Comparison of ENCODE assay signal across 20 cellular contexts in genomic region chr22:30097861-30098260, GRCh38. TPM values are rescaled to one million over a fixed set of nuclear protein-coding genes. Genes with fewer than 3 reads are reported as not detected.
A peak's percentile ranks its signal among the peaks of the same experiment; 100 is the strongest.
DNase-seq lines count a peak whose midpoint lies in the region; ATAC-seq, FAIRE-seq and TF ChIP-seq lines count a peak whose summit lies in the region.
"Had no signal": no experiment of that assay in that cellular context is flagged by ENCODE, and none has a peak within 500 bp of the region (broad histone marks: within the 10 kb centered on the region; RNA-seq: fewer than 3 reads in every experiment).

No MANE protein-coding gene starts in this region.

- no peak for TF ChIP-seq EP300 in H1 (IDR thresholded peaks at IDR 0.05; ENCODE audit: borderline replicate concordance in 1 of 2, low read depth in 2 of 2, low read length in 2 of 2)

- H3K27me3 ChIP-seq in BLaER1, result no peaks in the 10 kb centered on the region
- H3K27me3 ChIP-seq in H1 (replicated peaks in 1 of 4; ENCODE audit: control insufficient read depth in 3 of 4, extremely low read depth in 1 of 4, insufficient read depth in 3 of 4, low read length in 3 of 4), result no peaks in the 10 kb centered on the region
- H3K27me3 ChIP-seq in smooth muscle cell (ENCODE audit: low read depth), result no peaks in the 10 kb centered on the region

- no peaks in the 10 kb centered on the region for H3F3A ChIP-seq in smooth muscle cell (ENCODE audit: low read depth)

- H3K4me3 ChIP-seq in BLaER1 (no peak overlapping the region), H1 (ENCODE audit: extremely low read depth in 1 of 4, insufficient read depth in 2 of 4, low read depth in 3 of 4, low read length in 4 of 4) (no peak overlapping the region), smooth muscle cell (no peak overlapping the region)
- H3K4me3 ChIP-seq: A549, GM23338 had no signal

- H2BK20ac ChIP-seq in H1 (ENCODE audit: low read length), result no peak overlapping the region

- H2BK12ac ChIP-seq in H1 (ENCODE audit: low read depth, low read length), result no peak overlapping the region

- WGBS in H1 (ENCODE audit: extremely low coverage in 1 of 2, insufficient coverage in 1 of 2, insufficient read length in 1 of 2, insufficient replicate concordance in 2 of 2, low coverage in 1 of 2, low lambda C conversion rate in 2 of 2, missing lambda C conversion rate in 1 of 2), 2 experiments, result 41% methylated on average over 1 of the region's 1 CpG; no CpG with 5 or more reads in 1 of the 2 experiments
- 6% methylated on average over 1 of the region's 1 CpG for WGBS in smooth muscle cell (ENCODE audit: low lambda C conversion rate)

- TF ChIP-seq POLR2A in H1 (IDR thresholded peaks at IDR 0.05; ENCODE audit: control extremely low read depth in 1 of 2, low read depth in 2 of 2, low read length in 2 of 2), result no peak

- DNase-seq in H1 (ENCODE audit: low read depth in 1 of 2, low spot score in 2 of 2) (no peak), smooth muscle cell (lab: John Stamatoyannopoulos, UW; ENCODE audit: unreplicated experiment) (no peak), DMS53 (lab: John Stamatoyannopoulos, UW) (no peak)
- DNase-seq in effector CD8-positive, alpha-beta T cell (lab: John Stamatoyannopoulos, UW), result no peak
- DNase-seq: AML-193; Calu3; CD8-positive, alpha-beta T cell; H7; KBM-7 had no signal

- FAIRE-seq in H1 (lab: Jason Lieb, UNC), result no peak
- FAIRE-seq: A549, G401.6, GM12891, HepG2 had no signal

- H2BK15ac ChIP-seq in H1 (ENCODE audit: low read length), result no peak overlapping the region

- peak overlapping the region; percentile 55 for H3K4me2 ChIP-seq in BLaER1
- no peak overlapping the region for H3K4me2 ChIP-seq in H1 (ENCODE audit: insufficient read depth in 1 of 2, low read depth in 2 of 2, low read length in 2 of 2)
- no peak overlapping the region for H3K4me2 ChIP-seq in smooth muscle cell
- H3K4me2 ChIP-seq: A549, GM23338 had no signal

- H2BK5ac ChIP-seq in H1 (ENCODE audit: low read depth, low read length), result no peak overlapping the region

- no peak overlapping the region for H3K4me3 Mint-ChIP-seq in stimulated activated memory B cell treated with anti-CD40 and anti-IgM and Interleukin-4, amounts not matched to agents 10 μg/mL and 1 μg/mL and 100 μg/mL, for 72 hours
- H3K4me3 Mint-ChIP-seq: CD8-positive, alpha-beta T cell; GM23338; IgD-negative memory B cell had no signal

- H3K4me1 Mint-ChIP-seq in stimulated activated memory B cell treated with anti-CD40 and anti-IgM and Interleukin-4, amounts not matched to agents 10 μg/mL and 1 μg/mL and 100 μg/mL, for 72 hours, result peaks cover 9% of the 10 kb centered on the region
- H3K4me1 Mint-ChIP-seq: GM23338 had no signal

- peaks cover 52% of the 10 kb centered on the region for H3K9me3 ChIP-seq in BLaER1
- H3K9me3 ChIP-seq in KOPT-K1 (ENCODE audit: insufficient read depth, low read length, poor library complexity, severe bottlenecking), result peaks cover 49% of the 10 kb centered on the region
- H3K9me3 ChIP-seq in H1 (ENCODE audit: insufficient read depth in 2 of 2, low read depth in 1 of 2, low read length in 1 of 2), result peaks cover 0 to 15% of the 10 kb centered on the region in 2 experiments; a peak in 3 of 4 replicates
- peaks cover under 1% of the 10 kb centered on the region for H3K9me3 ChIP-seq in smooth muscle cell (replicated peaks; ENCODE audit: low read depth)

- H4K8ac ChIP-seq in H1 (ENCODE audit: extremely low read depth, insufficient read depth, low read length), result no peak overlapping the region

- no peak overlapping the region for H4K91ac ChIP-seq in H1 (replicated peaks; ENCODE audit: insufficient read length, low read length)

- no peak overlapping the region for H3K27ac ChIP-seq in BLaER1
- peak overlapping the region; percentile 1 for H3K27ac ChIP-seq in KOPT-K1 (ENCODE audit: low read depth, low read length, poor library complexity, severe bottlenecking)
- H3K27ac ChIP-seq in H1 (ENCODE audit: low read depth, low read length), result no peak overlapping the region
- H3K27ac ChIP-seq in smooth muscle cell (ENCODE audit: low read depth), result peak overlapping the region; percentile 29
- H3K27ac ChIP-seq: 22Rv1 had no signal

- TF ChIP-seq CTCF in H1 (IDR thresholded peaks at IDR 0.05; ENCODE audit: control extremely low read depth in 1 of 3, insufficient read depth in 1 of 3, low read depth in 1 of 3, low read length in 3 of 3) (no peak), smooth muscle cell (IDR thresholded peaks at IDR 0.05; ENCODE audit: borderline replicate concordance, insufficient read depth, poor library complexity, severe bottlenecking) (no peak)

- H3K4ac ChIP-seq in H1 (replicated peaks; ENCODE audit: insufficient read length, low read depth, low read length), result no peak overlapping the region

- ATAC-seq in stimulated activated memory B cell treated with anti-CD40 and anti-IgM and Interleukin-4, amounts not matched to agents 10 μg/mL and 1 μg/mL and 100 μg/mL, for 72 hours, result no peak
- ATAC-seq: A549; CD8-positive, alpha-beta T cell; GM23338; HepG2 had no signal

- H3K79me2 ChIP-seq in H1 (ENCODE audit: control insufficient read depth in 1 of 2, insufficient read depth in 2 of 2, low read length in 2 of 2), result no peaks in the 10 kb centered on the region
- no peaks in the 10 kb centered on the region for H3K79me2 ChIP-seq in smooth muscle cell (ENCODE audit: low read depth)

- peaks cover 21% of the 10 kb centered on the region for H3K27me3 Mint-ChIP-seq in stimulated activated memory B cell treated with anti-CD40 and anti-IgM and Interleukin-4, amounts not matched to agents 10 μg/mL and 1 μg/mL and 100 μg/mL, for 72 hours

- no peak overlapping the region for H2BK120ac ChIP-seq in H1 (replicated peaks; ENCODE audit: low read depth, low read length)

- H4K20me1 ChIP-seq in BLaER1 (no peaks in the 10 kb centered on the region), H1 (replicated peaks in 1 of 2; ENCODE audit: control insufficient read depth in 1 of 2, insufficient read depth in 2 of 2, low read length in 2 of 2) (no peaks in the 10 kb centered on the region), smooth muscle cell (ENCODE audit: low read depth) (no peaks in the 10 kb centered on the region)

- no peak overlapping the region for H3K27ac Mint-ChIP-seq in stimulated activated memory B cell treated with anti-CD40 and anti-IgM and Interleukin-4, amounts not matched to agents 10 μg/mL and 1 μg/mL and 100 μg/mL, for 72 hours
- H3K27ac Mint-ChIP-seq: CD8-positive, alpha-beta T cell; GM23338; IgD-negative memory B cell had no signal

- no peaks in the 10 kb centered on the region for H3K23me2 ChIP-seq in H1 (ENCODE audit: low read depth, low read length)

- no peaks in the 10 kb centered on the region for H3K79me1 ChIP-seq in H1 (ENCODE audit: low read depth, low read length)

- CTCF ChIA-PET in H1 (lab: Charles Lee; ENCODE audit: partially characterized antibody), result interaction anchor here (0.9 to 1.6 kb wide), 4 partner anchors 9 to 145 kb away, joined by 3 to 7 read pairs (median 4); no protein-coding TSS in a partner anchor

- no peak overlapping the region for H4K5ac ChIP-seq in H1 (ENCODE audit: insufficient read length, low read depth, low read length)

- no peak for TF ChIP-seq RAD21 in H1 (IDR thresholded peaks at IDR 0.05 in 1 of 2, conservative IDR thresholded peaks at IDR 0.05 in 1 of 2; ENCODE audit: low read depth in 2 of 2, low read length in 2 of 2)

- no peak overlapping the region for H3K23ac ChIP-seq in H1 (ENCODE audit: insufficient read length)

- no peak overlapping the region for H3K14ac ChIP-seq in H1 (ENCODE audit: insufficient read length)

- no peaks in the 10 kb centered on the region for H3K9me3 Mint-ChIP-seq in stimulated activated memory B cell treated with anti-CD40 and anti-IgM and Interleukin-4, amounts not matched to agents 10 μg/mL and 1 μg/mL and 100 μg/mL, for 72 hours
- H3K9me3 Mint-ChIP-seq: CD8-positive, alpha-beta T cell had no signal

- H3K56ac ChIP-seq in H1 (replicated peaks; ENCODE audit: insufficient read length, low read depth, low read length), result peak overlapping the region; percentile 49

- no peak overlapping the region for H2AK5ac ChIP-seq in H1 (ENCODE audit: low read depth, low read length)

- H3K4me1 ChIP-seq in BLaER1, result peaks cover 31% of the 10 kb centered on the region
- no peaks in the 10 kb centered on the region for H3K4me1 ChIP-seq in H1 (replicated peaks in 1 of 4; ENCODE audit: control insufficient read depth in 3 of 4, insufficient read depth in 4 of 4, low read length in 3 of 4)
- H3K4me1 ChIP-seq in smooth muscle cell (ENCODE audit: low read depth), result no peaks in the 10 kb centered on the region
- H3K4me1 ChIP-seq: A549 had no signal

- H3K36me3 ChIP-seq in BLaER1 (no peaks in the 10 kb centered on the region), KOPT-K1 (ENCODE audit: insufficient read depth, low read length) (no peaks in the 10 kb centered on the region), H1 (ENCODE audit: control insufficient read depth in 2 of 4, insufficient read depth in 4 of 4, low read length in 3 of 4) (no peaks in the 10 kb centered on the region), smooth muscle cell (ENCODE audit: low read depth) (no peaks in the 10 kb centered on the region)

- H2AFZ ChIP-seq in H1 (ENCODE audit: low read length) (no peak overlapping the region), smooth muscle cell (ENCODE audit: low read depth) (no peak overlapping the region)
- H2AFZ ChIP-seq: GM23338 had no signal

- H3K18ac ChIP-seq in H1 (ENCODE audit: extremely low read depth, low read length), result no peak overlapping the region

- H3K9ac ChIP-seq in BLaER1 (no peak overlapping the region), H1 (replicated peaks in 1 of 4; ENCODE audit: extremely low read depth in 1 of 4, low read depth in 3 of 4, low read length in 3 of 4) (no peak overlapping the region), smooth muscle cell (ENCODE audit: low read depth) (no peak overlapping the region)

- no peaks in the 10 kb centered on the region for H3K36me3 Mint-ChIP-seq in stimulated activated memory B cell treated with anti-CD40 and anti-IgM and Interleukin-4, amounts not matched to agents 10 μg/mL and 1 μg/mL and 100 μg/mL, for 72 hours
- H3K36me3 Mint-ChIP-seq: CD8-positive, alpha-beta T cell had no signal

- POLR2A ChIA-PET in H1 (lab: Charles Lee; ENCODE audit: partially characterized antibody), result no interaction called here

TF ChIP-seq in H1, 55 proteins besides CTCF, POLR2A, EP300 and RAD21 (continues in another document):
- TF ChIP-seq CTBP2 (IDR thresholded peaks at IDR 0.05; ENCODE audit: borderline replicate concordance, insufficient read depth, insufficient read length, low read length), result no peak
- TF ChIP-seq BRCA1 (IDR thresholded peaks at IDR 0.05; ENCODE audit: low read depth, low read length), result no peak

RNA-seq across cellular contexts. Expression of gene HORMAD2, which starts 17.6 kb away (rescaled TPM):
- not detected in 2 replicates for total RNA-seq in H1 (2021; fragmentation: NEBNext Ultra II Directional; extraction: Animal tissue kit (Norgen Biotek cat#: 25700))
- 0.03 TPM in 1 of 2 replicates, not detected in the other for polyA plus RNA-seq in H1 (2011; rRNA removed)
- polyA plus RNA-seq in H1 (2011; cell fraction: cytosol; rRNA removed), result not detected
- not detected for polyA plus RNA-seq in H1 (2011; cell fraction: nucleus; rRNA removed)
- not detected in 4 replicates for polyA plus RNA-seq in H1 (2012, experiment 1 of 2)
- polyA plus RNA-seq in H1 (2012, experiment 2 of 2), result not detected
- polyA plus RNA-seq in H1 (2013, experiment 1 of 2), result 0.20 TPM
- 0.09 TPM for polyA plus RNA-seq in H1 (2013, experiment 2 of 2)
- not detected in 2 replicates for polyA minus RNA-seq in H1 (2011; rRNA and poly(A)+ RNA removed)
- polyA minus RNA-seq in H1 (2011; cell fraction: cytosol; rRNA and poly(A)+ RNA removed), result not detected
- polyA minus RNA-seq in H1 (2011; cell fraction: nucleus; rRNA and poly(A)+ RNA removed), result not detected
- 1.4 TPM in 1 of 2 replicates, not detected in the other for total RNA-seq in smooth muscle cell
- not detected in 2 replicates for polyA plus RNA-seq in smooth muscle cell
- total RNA-seq: Calu3; CD8-positive, alpha-beta T cell; GM23338; H7; HepG2 had no signal
- polyA plus RNA-seq: A549, BJ, HepG2, IgD-negative memory B cell had no signal

Comparison
In these comparisons a context has a peak if more than half of its experiments do, and no peak if none do; other contexts are left out.
1. H3K27ac ChIP-seq: peak in KOPT-K1 (single experiment) and smooth muscle cell (single experiment); none in BLaER1 (single experiment) and H1 (single experiment).